22 cellular contexts compared by ENCODE assay signal in genomic region chr12:1737643-1738286, GRCh38.
"Had no signal": no experiment of that assay in that cellular context is flagged by ENCODE, and none has a peak within 500 bp of the region (broad histone marks: within the 10 kb centered on the region; RNA-seq: fewer than 3 reads in every experiment).

No MANE protein-coding gene starts in this region.

- H3K9me3 Mint-ChIP-seq: activated naive CD8-positive, alpha-beta T cell treated with anti-CD3 and anti-CD28 coated beads, Interleukin-2, amount 10 ng/mL, durations not matched to agents 7 days and 5 days; activated T-helper 17 cell treated with anti-CD3 and anti-CD28 coated beads, Interleukin-2, amount 50 U/mL, for 72 hours; neural crest cell had no signal

- H3K36me3 ChIP-seq: heart left ventricle, suprapubic skin, transverse colon, uterus had no signal

- H3K4me3 Mint-ChIP-seq: activated CD4-positive, alpha-beta memory T cell treated with anti-CD3 and anti-CD28 coated beads, Interleukin-2, amount 10 ng/mL, durations not matched to agents 7 days and 5 days; activated CD8-positive, alpha-beta memory T cell treated with anti-CD3 and anti-CD28 coated beads, Interleukin-2, amount 10 ng/mL, durations not matched to agents 7 days and 5 days; activated naive CD8-positive, alpha-beta T cell treated with anti-CD3 and anti-CD28 coated beads, Interleukin-2, amount 10 ng/mL, durations not matched to agents 7 days and 5 days; activated T-helper 17 cell treated with anti-CD3 and anti-CD28 coated beads, Interleukin-2, amount 50 U/mL, for 72 hours; brain; neural crest cell had no signal

- H3K27ac Mint-ChIP-seq: activated CD4-positive, alpha-beta memory T cell treated with anti-CD3 and anti-CD28 coated beads, Interleukin-2, amount 10 ng/mL, durations not matched to agents 7 days and 5 days; activated CD8-positive, alpha-beta memory T cell treated with anti-CD3 and anti-CD28 coated beads, Interleukin-2, amount 10 ng/mL, durations not matched to agents 7 days and 5 days; activated naive CD8-positive, alpha-beta T cell treated with anti-CD3 and anti-CD28 coated beads, Interleukin-2, amount 10 ng/mL, durations not matched to agents 7 days and 5 days; activated T-helper 17 cell treated with anti-CD3 and anti-CD28 coated beads, Interleukin-2, amount 50 U/mL, for 72 hours; brain had no signal

- H3K27me3 ChIP-seq: dorsolateral prefrontal cortex, heart left ventricle, suprapubic skin, transverse colon, uterus had no signal

- H3K27ac ChIP-seq: heart left ventricle, suprapubic skin, transverse colon, uterus had no signal

- H3K27me3 Mint-ChIP-seq: activated CD4-positive, alpha-beta memory T cell treated with anti-CD3 and anti-CD28 coated beads, Interleukin-2, amount 10 ng/mL, durations not matched to agents 7 days and 5 days; activated CD8-positive, alpha-beta memory T cell treated with anti-CD3 and anti-CD28 coated beads, Interleukin-2, amount 10 ng/mL, durations not matched to agents 7 days and 5 days; activated naive CD8-positive, alpha-beta T cell treated with anti-CD3 and anti-CD28 coated beads, Interleukin-2, amount 10 ng/mL, durations not matched to agents 7 days and 5 days; activated T-helper 17 cell treated with anti-CD3 and anti-CD28 coated beads, Interleukin-2, amount 50 U/mL, for 72 hours; brain had no signal

- H3K4me3 ChIP-seq: dorsolateral prefrontal cortex, heart left ventricle, skin epidermis, suprapubic skin, transverse colon, uterus had no signal

- DNase-seq: activated CD4-positive, alpha-beta memory T cell treated with anti-CD3 and anti-CD28 coated beads, Interleukin-2, amount 10 ng/mL, durations not matched to agents 7 days and 5 days; activated CD4-positive, alpha-beta T cell treated with anti-CD3 and anti-CD28 coated beads for 4 hours; activated CD8-positive, alpha-beta memory T cell treated with anti-CD3 and anti-CD28 coated beads, Interleukin-2, amount 10 ng/mL, durations not matched to agents 7 days and 5 days; activated naive CD4-positive, alpha-beta T cell treated with Interleukin-2 at 50 U/mL for 16 hours; activated naive CD8-positive, alpha-beta T cell treated with anti-CD3 and anti-CD28 coated beads, Interleukin-2, amount 10 ng/mL, durations not matched to agents 7 days and 5 days; caudate nucleus; dorsolateral prefrontal cortex; heart left ventricle; mesenchymal stem cell; right cardiac atrium; stimulated activated naive CD8-positive, alpha-beta T cell treated with anti-CD3 and anti-CD28 coated beads, Interleukin-15, Interleukin-2, amounts not matched to agents 100 U/mL and 50 U/mL, for 24 hours; T-helper 2 cell; transverse colon; uterus had no signal

- ATAC-seq: activated CD8-positive, alpha-beta memory T cell treated with anti-CD3 and anti-CD28 coated beads, Interleukin-2, amount 10 ng/mL, durations not matched to agents 7 days and 5 days; activated T-helper 17 cell treated with anti-CD3 and anti-CD28 coated beads, Interleukin-2, amount 50 U/mL, for 72 hours; heart left ventricle; stimulated activated naive CD8-positive, alpha-beta T cell treated with anti-CD3 and anti-CD28 coated beads, Interleukin-15, Interleukin-2, amounts not matched to agents 100 U/mL and 50 U/mL, for 24 hours had no signal

- H3K9me3 ChIP-seq: suprapubic skin, transverse colon, uterus had no signal

- FAIRE-seq: colon, frontal cortex, TTC549 had no signal
